ENCODE assay signal across 1 cellular context in the genomic region with DNA sequence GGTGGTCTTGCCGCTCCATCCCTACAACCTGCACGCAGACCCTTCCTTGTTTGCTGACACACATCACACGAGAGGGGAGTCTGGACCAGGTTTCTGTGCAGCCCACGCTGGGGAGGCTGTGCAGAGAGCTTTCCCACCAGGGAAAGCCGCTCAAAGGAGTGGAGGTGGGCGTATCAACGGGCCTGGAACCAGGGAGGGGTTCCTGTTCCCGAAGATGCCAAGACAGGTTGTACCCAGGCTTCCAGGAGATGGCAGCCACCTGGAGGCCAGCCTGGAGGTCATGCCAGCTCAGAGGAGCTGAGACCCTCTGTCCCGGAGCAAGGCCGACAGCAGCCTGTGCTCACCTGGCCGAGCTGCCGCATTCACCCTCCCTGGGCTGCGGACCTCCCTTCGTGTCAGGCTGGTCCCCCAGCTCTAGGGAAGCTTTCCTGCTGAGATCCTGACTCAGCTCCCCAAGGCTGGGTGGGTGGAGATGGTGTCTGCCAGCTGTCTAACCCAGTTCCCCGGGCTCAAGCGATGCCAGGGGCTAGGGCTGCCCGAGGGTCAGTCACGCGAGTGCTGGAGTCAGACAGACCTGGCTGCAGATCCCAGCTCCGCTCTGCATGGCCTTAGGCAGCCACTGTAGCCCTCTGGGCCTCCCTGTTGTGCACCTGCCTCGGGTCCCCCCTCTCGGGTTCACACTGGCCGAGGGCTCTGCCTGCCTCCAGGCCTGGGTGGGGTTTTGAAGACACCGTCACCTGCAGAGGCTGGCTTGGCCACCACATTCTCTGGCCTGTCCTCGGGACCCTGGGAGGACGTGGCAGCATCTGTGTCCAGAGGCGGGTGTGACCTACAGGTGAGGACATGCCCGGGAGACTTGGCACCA.
TF ChIP-seq lines count a peak whose summit lies in the region.

No MANE protein-coding gene starts in this region.

TF ChIP-seq in H1, 55 proteins besides CTCF, POLR2A, EP300 and RAD21:
- TF ChIP-seq, protein P1, sequence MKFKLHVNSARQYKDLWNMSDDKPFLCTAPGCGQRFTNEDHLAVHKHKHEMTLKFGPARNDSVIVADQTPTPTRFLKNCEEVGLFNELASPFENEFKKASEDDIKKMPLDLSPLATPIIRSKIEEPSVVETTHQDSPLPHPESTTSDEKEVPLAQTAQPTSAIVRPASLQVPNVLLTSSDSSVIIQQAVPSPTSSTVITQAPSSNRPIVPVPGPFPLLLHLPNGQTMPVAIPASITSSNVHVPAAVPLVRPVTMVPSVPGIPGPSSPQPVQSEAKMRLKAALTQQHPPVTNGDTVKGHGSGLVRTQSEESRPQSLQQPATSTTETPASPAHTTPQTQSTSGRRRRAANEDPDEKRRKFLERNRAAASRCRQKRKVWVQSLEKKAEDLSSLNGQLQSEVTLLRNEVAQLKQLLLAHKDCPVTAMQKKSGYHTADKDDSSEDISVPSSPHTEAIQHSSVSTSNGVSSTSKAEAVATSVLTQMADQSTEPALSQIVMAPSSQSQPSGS (IDR thresholded peaks at IDR 0.05; ENCODE audit: low read length) = no peak
- TF ChIP-seq NANOG (IDR thresholded peaks at IDR 0.05; ENCODE audit: insufficient read depth, low read depth, low read length, poor library complexity, severe bottlenecking) = no peak
- no peak for TF ChIP-seq RXRA (IDR thresholded peaks at IDR 0.05; ENCODE audit: insufficient read depth, low read depth, low read length)
- no peak for TF ChIP-seq RFX5 (IDR thresholded peaks at IDR 0.05; ENCODE audit: borderline replicate concordance, low read depth, low read length)
- TF ChIP-seq SUZ12 (IDR thresholded peaks at IDR 0.05; ENCODE audit: low read length) = no peak
- TF ChIP-seq BCL11A (IDR thresholded peaks at IDR 0.05; ENCODE audit: low read depth in 2 of 2, low read length in 2 of 2) = no peak
- TF ChIP-seq ATF3 (IDR thresholded peaks at IDR 0.05; ENCODE audit: insufficient read depth, low read depth, low read length) = no peak
- no peak for TF ChIP-seq HDAC6 (IDR thresholded peaks at IDR 0.05; ENCODE audit: low read depth, low read length)
- TF ChIP-seq SAP30 (IDR thresholded peaks at IDR 0.05; ENCODE audit: insufficient read depth, insufficient replicate concordance, low read length) = no peak
- TF ChIP-seq SIRT6 (IDR thresholded peaks at IDR 0.05; ENCODE audit: low read length) = no peak
- no peak for TF ChIP-seq PHF8 (conservative IDR thresholded peaks at IDR 0.05; ENCODE audit: low read depth, low read length)
- no peak for TF ChIP-seq CREB1 (IDR thresholded peaks at IDR 0.05)
- no peak for TF ChIP-seq FOSL1 (IDR thresholded peaks at IDR 0.05; ENCODE audit: insufficient read depth, low read depth, low read length)
- TF ChIP-seq EZH2 (IDR thresholded peaks at IDR 0.05; ENCODE audit: low read depth, low read length, severe bottlenecking) = no peak
- TF ChIP-seq HDAC2 (IDR thresholded peaks at IDR 0.05; ENCODE audit: borderline replicate concordance in 1 of 2, low read depth in 2 of 2, low read length in 2 of 2) = no peak
- TF ChIP-seq SP4 (IDR thresholded peaks at IDR 0.05; ENCODE audit: low read length) = no peak
- no peak for TF ChIP-seq CEBPB (IDR thresholded peaks at IDR 0.05; ENCODE audit: low read depth, low read length)
- no peak for TF ChIP-seq POU5F1 (IDR thresholded peaks at IDR 0.05; ENCODE audit: low read depth, low read length)
- no peak for TF ChIP-seq CBX8 (IDR thresholded peaks at IDR 0.05; ENCODE audit: borderline replicate concordance, low read depth, low read length)
- no peak for TF ChIP-seq ASH2L (IDR thresholded peaks at IDR 0.05; ENCODE audit: low read length)
TF ChIP-seq in H1: peak in this region for 0.
